In the genomic region with DNA sequence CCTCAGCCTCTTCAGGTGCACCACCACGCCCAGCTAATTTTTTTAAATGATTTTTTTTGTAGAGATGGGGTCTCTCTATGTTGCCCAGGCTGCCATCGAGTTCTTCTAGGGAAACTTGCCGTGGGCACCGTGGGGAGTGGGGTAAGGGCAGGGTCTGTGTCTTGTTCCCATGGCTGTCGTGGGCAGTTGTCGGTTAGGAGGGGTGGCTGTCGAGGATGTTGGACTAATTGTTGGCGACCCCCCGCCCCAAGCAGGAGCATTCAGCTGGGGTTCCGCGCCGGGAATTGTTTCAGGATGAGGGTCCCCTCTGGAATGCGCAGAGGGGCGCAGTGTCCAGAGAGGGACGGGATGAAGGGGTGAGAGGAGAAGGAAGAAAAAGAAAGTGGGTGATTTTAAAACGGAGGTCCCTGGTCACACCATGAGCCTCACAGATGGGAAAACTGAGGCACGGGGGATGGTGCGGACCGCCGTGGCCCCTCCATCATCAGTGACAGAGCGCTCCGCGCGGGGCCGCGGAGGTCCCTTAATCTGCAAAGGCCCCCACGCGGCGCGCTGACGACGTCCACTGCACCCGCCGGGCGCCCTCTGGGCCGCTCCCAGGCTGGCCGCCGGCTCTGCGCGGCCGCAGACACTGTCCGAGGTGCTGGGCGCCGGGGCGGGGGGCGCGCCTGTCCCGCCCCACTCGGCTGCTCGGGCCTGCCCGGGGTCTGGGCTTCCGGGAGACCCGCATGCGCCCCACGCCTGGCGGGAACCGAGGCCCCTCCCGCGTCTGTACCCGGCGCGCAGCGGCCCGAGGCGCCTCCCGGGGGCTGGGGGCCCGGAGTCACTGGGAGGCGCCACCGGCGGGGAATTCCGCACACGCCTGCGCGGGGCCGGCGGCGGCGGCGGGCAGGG, we compare ENCODE assay signal across 1 cellular context.
TF ChIP-seq lines count a peak whose summit lies in the region.

No MANE protein-coding gene starts in this region.

TF ChIP-seq in K562, 482 proteins besides CTCF, POLR2A, EP300 and RAD21 (continued from another document and continues in another):
- TF ChIP-seq ZNF318 (IDR thresholded peaks at IDR 0.05; ENCODE audit: borderline replicate concordance in 1 of 2, low read depth in 1 of 2) (no peak), ESRRA (IDR thresholded peaks at IDR 0.05; ENCODE audit: borderline replicate concordance, low read depth) (0 out of 2 replicates have a peak, but pooled peaks have one; percentile 20), ETV6 (IDR thresholded peaks at IDR 0.05; ENCODE audit: borderline replicate concordance in 1 of 2, low read depth in 2 of 2, low read length in 1 of 2) (no peak), ETV6 (CRISPR knock-in tag; IDR thresholded peaks at IDR 0.05; ENCODE audit: borderline replicate concordance) (peak; percentile 53; the same call in 1 of the 2 replicates), MYC (IDR thresholded peaks at IDR 0.05; ENCODE audit: low read depth, low read length) (peak; percentile 51; the same call in 1 of the 2 replicates), MYC (CRISPR knock-in tag; IDR thresholded peaks at IDR 0.05; ENCODE audit: borderline replicate concordance, low read depth) (no peak), ELF1 (tag; IDR thresholded peaks at IDR 0.05) (no peak; the same call in 1 of the 2 replicates), ZNF175 (CRISPR knock-in tag; IDR thresholded peaks at IDR 0.05; ENCODE audit: low read depth) (no peak), MCM7 (IDR thresholded peaks at IDR 0.05) (no peak), ZNF311 (CRISPR knock-in tag; IDR thresholded peaks at IDR 0.05) (no peak), ZSCAN32 (CRISPR knock-in tag; IDR thresholded peaks at IDR 0.05) (no peak), TFAP4 (CRISPR knock-in tag; IDR thresholded peaks at IDR 0.05; ENCODE audit: borderline replicate concordance) (peak; percentile 55; the same call in 1 of the 2 replicates), TEAD2 (tag; IDR thresholded peaks at IDR 0.05) (no peak), ZBTB9 (CRISPR knock-in tag; IDR thresholded peaks at IDR 0.05) (peak; percentile 50; the same call in 1 of the 2 replicates), MNT (conservative IDR thresholded peaks at IDR 0.05) (peak in 1 of 2 experiments; percentile 40; a peak in 2 of 4 replicates), ZNF121 (CRISPR knock-in tag; conservative IDR thresholded peaks at IDR 0.05) (peak; percentile 34; the same call in 1 of the 2 replicates), USF2 (CRISPR knock-in tag; IDR thresholded peaks at IDR 0.05) (no peak), PKNOX1 (IDR thresholded peaks at IDR 0.05) (no peak), ZNF282 (CRISPR knock-in tag; IDR thresholded peaks at IDR 0.05) (no peak), SUPT5H (IDR thresholded peaks at IDR 0.05) (0 out of 2 replicates have a peak, but pooled peaks have one; percentile 31), MYNN (IDR thresholded peaks at IDR 0.05) (no peak), MYNN (CRISPR knock-in tag; IDR thresholded peaks at IDR 0.05) (no peak), MEIS2 (IDR thresholded peaks at IDR 0.05; ENCODE audit: partially characterized antibody) (peak; percentile 46), ZEB2 (IDR thresholded peaks at IDR 0.05) (no peak), NCOA4 (IDR thresholded peaks at IDR 0.05; ENCODE audit: partially characterized antibody) (no peak), ZNF584 (CRISPR knock-in tag; IDR thresholded peaks at IDR 0.05; ENCODE audit: low read depth) (no peak), COPS2 (conservative IDR thresholded peaks at IDR 0.05) (no peak), ELK1 (CRISPR knock-in tag; IDR thresholded peaks at IDR 0.05) (no peak)
- TF ChIP-seq, protein P1, sequence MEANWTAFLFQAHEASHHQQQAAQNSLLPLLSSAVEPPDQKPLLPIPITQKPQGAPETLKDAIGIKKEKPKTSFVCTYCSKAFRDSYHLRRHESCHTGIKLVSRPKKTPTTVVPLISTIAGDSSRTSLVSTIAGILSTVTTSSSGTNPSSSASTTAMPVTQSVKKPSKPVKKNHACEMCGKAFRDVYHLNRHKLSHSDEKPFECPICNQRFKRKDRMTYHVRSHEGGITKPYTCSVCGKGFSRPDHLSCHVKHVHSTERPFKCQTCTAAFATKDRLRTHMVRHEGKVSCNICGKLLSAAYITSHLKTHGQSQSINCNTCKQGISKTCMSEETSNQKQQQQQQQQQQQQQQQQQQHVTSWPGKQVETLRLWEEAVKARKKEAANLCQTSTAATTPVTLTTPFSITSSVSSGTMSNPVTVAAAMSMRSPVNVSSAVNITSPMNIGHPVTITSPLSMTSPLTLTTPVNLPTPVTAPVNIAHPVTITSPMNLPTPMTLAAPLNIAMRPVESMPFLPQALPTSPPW (CRISPR knock-in tag; IDR thresholded peaks at IDR 0.05) = peak; percentile 87
- TF ChIP-seq, protein P2, sequence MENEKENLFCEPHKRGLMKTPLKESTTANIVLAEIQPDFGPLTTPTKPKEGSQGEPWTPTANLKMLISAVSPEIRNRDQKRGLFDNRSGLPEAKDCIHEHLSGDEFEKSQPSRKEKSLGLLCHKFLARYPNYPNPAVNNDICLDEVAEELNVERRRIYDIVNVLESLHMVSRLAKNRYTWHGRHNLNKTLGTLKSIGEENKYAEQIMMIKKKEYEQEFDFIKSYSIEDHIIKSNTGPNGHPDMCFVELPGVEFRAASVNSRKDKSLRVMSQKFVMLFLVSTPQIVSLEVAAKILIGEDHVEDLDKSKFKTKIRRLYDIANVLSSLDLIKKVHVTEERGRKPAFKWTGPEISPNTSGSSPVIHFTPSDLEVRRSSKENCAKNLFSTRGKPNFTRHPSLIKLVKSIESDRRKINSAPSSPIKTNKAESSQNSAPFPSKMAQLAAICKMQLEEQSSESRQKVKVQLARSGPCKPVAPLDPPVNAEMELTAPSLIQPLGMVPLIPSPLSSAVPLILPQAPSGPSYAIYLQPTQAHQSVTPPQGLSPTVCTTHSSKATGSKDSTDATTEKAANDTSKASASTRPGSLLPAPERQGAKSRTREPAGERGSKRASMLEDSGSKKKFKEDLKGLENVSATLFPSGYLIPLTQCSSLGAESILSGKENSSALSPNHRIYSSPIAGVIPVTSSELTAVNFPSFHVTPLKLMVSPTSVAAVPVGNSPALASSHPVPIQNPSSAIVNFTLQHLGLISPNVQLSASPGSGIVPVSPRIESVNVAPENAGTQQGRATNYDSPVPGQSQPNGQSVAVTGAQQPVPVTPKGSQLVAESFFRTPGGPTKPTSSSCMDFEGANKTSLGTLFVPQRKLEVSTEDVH (IDR thresholded peaks at IDR 0.05; ENCODE audit: low read depth, partially characterized antibody) = no peak
